In genomic region chr13:66994498-66995365, GRCh38 we compare ENCODE assay signal across 8 cellular contexts.
A peak's percentile ranks its signal among the peaks of the same experiment; 100 is the strongest.
DNase-seq lines count a peak whose midpoint lies in the region; ATAC-seq and TF ChIP-seq lines count a peak whose summit lies in the region.

No MANE protein-coding gene starts in this region.

- peak overlapping the region; percentile 22 for H3K4me2 ChIP-seq in parathyroid adenoma (ENCODE audit: low read length)

- no peaks in the 10 kb centered on the region for H3K4me1 ChIP-seq in parathyroid adenoma

- H3K79me2 ChIP-seq in parathyroid adenoma, result no peaks in the 10 kb centered on the region

- in situ Hi-C loops in astrocyte of the spinal cord (cut with HindIII; ENCODE audit: low sequenced_read_pairs), result no loop called here

- H3K9ac ChIP-seq in parathyroid adenoma, result no peak overlapping the region

- no peaks in the 10 kb centered on the region for H3K36me3 ChIP-seq in parathyroid adenoma (ENCODE audit: control insufficient read depth, insufficient read depth, low read length)

- ATAC-seq in GM18907 (IDR thresholded peaks at IDR 0.05; ENCODE audit: unreplicated experiment) (peak; percentile 74), HG02970 (IDR thresholded peaks at IDR 0.05; ENCODE audit: low FRiP score, unreplicated experiment) (peak; percentile 66)

- H3K9me3 ChIP-seq in parathyroid adenoma (ENCODE audit: control insufficient read depth, low read length), result no peaks in the 10 kb centered on the region

- TF ChIP-seq CTCF in astrocyte of the spinal cord (IDR thresholded peaks at IDR 0.05; ENCODE audit: low read depth, low read length), result no peak
- TF ChIP-seq CTCF in parathyroid adenoma (IDR thresholded peaks at IDR 0.05), result no peak

- no peak overlapping the region for H3K27ac ChIP-seq in parathyroid adenoma

- DNase-seq in astrocyte of the spinal cord (ENCODE audit: low read depth, low spot score) (no peak), DMS 273 (lab: John Stamatoyannopoulos, UW; ENCODE audit: unreplicated experiment) (no peak), SKM-1 (lab: John Stamatoyannopoulos, UW; ENCODE audit: unreplicated experiment) (no peak), NCI-H2196 (lab: John Stamatoyannopoulos, UW; ENCODE audit: unreplicated experiment) (no peak)
- no peak for DNase-seq in activated CD4-positive, alpha-beta T cell treated with anti-CD3 and anti-CD28 coated beads, Interleukin-2, amount 50 U/mL, for 48 hours

- no peaks in the 10 kb centered on the region for H3K27me3 ChIP-seq in parathyroid adenoma (ENCODE audit: control insufficient read depth, insufficient read depth, low read length)

- H3K4me3 ChIP-seq in astrocyte of the spinal cord (ENCODE audit: low read depth, low read length) (peak overlapping the region; percentile 37), parathyroid adenoma (ENCODE audit: low read depth, low read length) (peak overlapping the region; percentile 36)

- no peak overlapping the region for H2AFZ ChIP-seq in parathyroid adenoma
